Comparison of ENCODE assay signal across 6 cellular contexts in the genomic region with DNA sequence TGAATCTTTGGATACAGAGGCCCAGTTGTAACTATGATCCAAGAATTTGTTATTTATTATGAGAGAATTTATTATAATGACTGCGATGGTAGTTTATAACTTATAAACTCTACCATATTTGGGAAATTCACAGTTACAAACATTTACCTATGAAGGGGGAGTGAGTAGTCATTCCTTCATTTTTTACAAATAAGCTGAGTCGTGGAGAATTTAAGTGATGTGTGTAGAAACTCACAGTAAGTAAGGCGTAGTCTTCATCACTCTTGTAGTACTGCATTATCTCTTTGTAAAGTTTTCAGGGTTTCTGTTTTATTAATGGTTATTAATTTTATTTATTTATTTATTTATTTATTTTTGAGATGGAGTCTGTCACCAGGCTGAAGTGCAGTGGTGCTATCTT.
"Had no signal": no experiment of that assay in that cellular context is flagged by ENCODE, and none has a peak within 500 bp of the region (broad histone marks: within the 10 kb centered on the region; RNA-seq: fewer than 3 reads in every experiment).

No MANE protein-coding gene starts in this region.

- H3K9me3 Mint-ChIP-seq: H9 had no signal

- H2AFZ ChIP-seq: GM23248 had no signal

- H3K4me3 Mint-ChIP-seq: H9 had no signal

- H3K4me3 ChIP-seq: GM23248 had no signal

- H3K9ac ChIP-seq: GM23248, KMS-11 had no signal

- H3K4me2 ChIP-seq: KMS-11 had no signal

- DNase-seq: GM23248, H9, HCEC 1CT, Karpas-422, KBM-7 had no signal

- H3K27ac ChIP-seq: GM23248, KMS-11 had no signal
